ENCODE assay signal across 11 cellular contexts in genomic region chr1:184882649-184883303, GRCh38.
A peak's percentile ranks its signal among the peaks of the same experiment; 100 is the strongest.
DNase-seq lines count a peak whose midpoint lies in the region; ATAC-seq, FAIRE-seq and TF ChIP-seq lines count a peak whose summit lies in the region.
"Had no signal": no experiment of that assay in that cellular context is flagged by ENCODE, and none has a peak within 500 bp of the region (broad histone marks: within the 10 kb centered on the region; RNA-seq: fewer than 3 reads in every experiment).

No MANE protein-coding gene starts in this region.

- no peaks in the 10 kb centered on the region for H3K9me3 ChIP-seq in neutrophil

- no peak for DNase-seq in effector CD4-positive, alpha-beta T cell
- DNase-seq in HTR-8/SVneo (ENCODE audit: insufficient read length, low spot score) (no peak), NCI-H146 (lab: John Stamatoyannopoulos, UW) (no peak), AG08395 (ENCODE audit: low spot score) (no peak)
- DNase-seq: DND-41, glutamatergic neuron, nephron progenitor cell had no signal

- no peak overlapping the region for H3K4me3 ChIP-seq in neutrophil (ENCODE audit: low read depth in 1 of 2, low read length in 1 of 2)

- H3K36me3 ChIP-seq in neutrophil = peaks cover 81% of the 10 kb centered on the region

- peak overlapping the region in 4 of 5 experiments; percentile 4 to 90 (median 60) for H3K27ac Mint-ChIP-seq in brain
- H3K27ac Mint-ChIP-seq: nephron progenitor cell had no signal

- H3K9me3 Mint-ChIP-seq in brain = no peaks in the 10 kb centered on the region
- H3K9me3 Mint-ChIP-seq: nephron progenitor cell had no signal

- H3K36me3 Mint-ChIP-seq in brain = no peaks in the 10 kb centered on the region

- no peak for FAIRE-seq in HTR-8/SVneo (lab: Jason Lieb, UNC)

- TF ChIP-seq CTCF in brain (conservative IDR thresholded peaks at IDR 0.05) (no peak), neutrophil (IDR thresholded peaks at IDR 0.05) (no peak)

- peak overlapping the region in 1 of 5 experiments; percentile 52 for H3K4me3 Mint-ChIP-seq in brain
- H3K4me3 Mint-ChIP-seq: nephron progenitor cell had no signal

- peaks cover 30% of the 10 kb centered on the region for H3K4me1 Mint-ChIP-seq in brain
- H3K4me1 Mint-ChIP-seq: nephron progenitor cell had no signal

- ATAC-seq in GM18520 (IDR thresholded peaks at IDR 0.05; ENCODE audit: unreplicated experiment) (peak; percentile 34), HG03159 (IDR thresholded peaks at IDR 0.05; ENCODE audit: unreplicated experiment) (peak; percentile 43)

- no peaks in the 10 kb centered on the region for H3K27me3 ChIP-seq in neutrophil

- peaks cover 6% of the 10 kb centered on the region for H3K27me3 Mint-ChIP-seq in brain

- peaks cover 22 to 26% of the 10 kb centered on the region in 2 experiments for H3K4me1 ChIP-seq in neutrophil (ENCODE audit: control insufficient read depth in 1 of 2, insufficient read depth in 1 of 2, low read depth in 1 of 2, low read length in 1 of 2)

- H3K27ac ChIP-seq in neutrophil = peak overlapping the region; percentile 29
